In the genomic region with DNA sequence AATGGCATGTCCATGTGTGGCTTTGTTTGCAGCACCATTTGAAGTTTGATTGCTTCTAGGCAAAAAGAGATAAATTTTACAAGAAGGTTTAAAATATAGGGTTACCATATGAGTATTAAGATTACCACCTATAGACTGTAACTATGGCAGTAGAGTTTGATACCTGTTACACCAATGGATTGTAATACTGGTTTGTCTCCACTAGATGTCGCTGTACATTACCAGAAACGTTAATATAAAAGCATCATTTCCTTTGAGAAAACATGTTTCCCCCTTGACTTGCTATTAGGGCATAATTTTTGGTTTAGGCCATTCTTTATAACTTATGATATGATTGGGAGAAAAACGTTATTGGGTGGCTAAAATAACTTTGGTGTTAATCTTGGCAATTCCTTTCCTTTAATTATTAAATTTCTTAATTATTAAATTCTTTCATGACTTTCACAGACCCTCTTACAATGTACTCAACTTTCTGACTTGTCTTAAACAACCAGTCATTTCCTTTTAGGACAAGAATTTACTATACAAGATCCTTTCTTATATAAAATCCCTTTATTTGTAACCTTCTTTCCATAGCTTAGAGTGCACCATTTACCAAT, we compare ENCODE assay signal across 9 cellular contexts. TPM values are rescaled to one million over a fixed set of nuclear protein-coding genes. Genes with fewer than 3 reads are reported as not detected.
A peak's percentile ranks its signal among the peaks of the same experiment; 100 is the strongest.
DNase-seq lines count a peak whose midpoint lies in the region; ATAC-seq and TF ChIP-seq lines count a peak whose summit lies in the region.
"Had no signal": no experiment of that assay in that cellular context is flagged by ENCODE, and none has a peak within 500 bp of the region (broad histone marks: within the 10 kb centered on the region; RNA-seq: fewer than 3 reads in every experiment).

No MANE protein-coding gene starts in this region.

- H3K9me3 ChIP-seq in BLaER1 (peaks cover 8% of the 10 kb centered on the region), body of pancreas (no peaks in the 10 kb centered on the region), thyroid gland (no peaks in the 10 kb centered on the region)

- H4K20me1 ChIP-seq in BLaER1: no peaks in the 10 kb centered on the region

- no peak overlapping the region for H3K9ac ChIP-seq in BLaER1

- H3K36me3 ChIP-seq in BLaER1 (no peaks in the 10 kb centered on the region), body of pancreas (replicated peaks in 1 of 2; ENCODE audit: insufficient read depth in 1 of 2, low read depth in 2 of 2) (no peaks in the 10 kb centered on the region), thyroid gland (no peaks in the 10 kb centered on the region)

- no peak overlapping the region for H3K27ac ChIP-seq in BLaER1
- no peak overlapping the region for H3K27ac ChIP-seq in body of pancreas
- H3K27ac ChIP-seq in thyroid gland: no peak overlapping the region

- DNase-seq in H4 (ENCODE audit: low spot score): peak; percentile 49
- peak; percentile 60 for DNase-seq in NCI-H345 (lab: John Stamatoyannopoulos, UW)
- peak in 1 of 4 donors; percentile 34 for DNase-seq in body of pancreas
- DNase-seq in iris pigment epithelial cell (ENCODE audit: low read depth): peak; percentile 23
- DNase-seq in thyroid gland: no peak

- H3K27me3 ChIP-seq in BLaER1 (peaks cover 30% of the 10 kb centered on the region), body of pancreas (peaks cover 0 to 12% of the 10 kb centered on the region in 2 donors), thyroid gland (peaks cover 4% of the 10 kb centered on the region)

- WGBS in body of pancreas, 2 donors: 0 to 1% methylated on average over 3 of the region's 3 CpGs
- 0 to 1% methylated on average over 3 of the region's 3 CpGs for WGBS in thyroid gland, 2 donors

- TF ChIP-seq CTCF in body of pancreas (IDR thresholded peaks at IDR 0.05): peak; percentile 64 to 91 (median 82)
- TF ChIP-seq CTCF in thyroid gland (IDR thresholded peaks at IDR 0.05): peak; percentile 57 to 86 (median 81)

- H3K4me1 ChIP-seq in BLaER1 (peaks cover 29% of the 10 kb centered on the region), body of pancreas (peaks cover 4% of the 10 kb centered on the region), thyroid gland (no peaks in the 10 kb centered on the region)

- H3K4me3 ChIP-seq in BLaER1 (no peak overlapping the region), body of pancreas (no peak overlapping the region), thyroid gland (replicated peaks in 1 of 3) (no peak overlapping the region)
- H3K4me3 ChIP-seq: skin epidermis had no signal

- H3K4me2 ChIP-seq in BLaER1: peak overlapping the region; percentile 51

- ATAC-seq in body of pancreas (peak; percentile 47), GM18909 (IDR thresholded peaks at IDR 0.05; ENCODE audit: poor library complexity, unreplicated experiment) (no peak), HG03139 (IDR thresholded peaks at IDR 0.05; ENCODE audit: unreplicated experiment) (no peak)

- TF ChIP-seq POLR2A in body of pancreas (IDR thresholded peaks at IDR 0.05): no peak
- no peak for TF ChIP-seq POLR2A in thyroid gland (IDR thresholded peaks at IDR 0.05)

- intact Hi-C loops in body of pancreas (cut with DNase I): loop anchor here (10.0 kb wide), 1 partner anchor 126 kb away; no protein-coding TSS in a partner anchor
- intact Hi-C loops in thyroid gland (cut with DNase I): no loop called here

RNA-seq across cellular contexts. Expression of gene HLA-DPB1, which starts 42.8 kb away (rescaled TPM):
- total RNA-seq in H4 (2014; rRNA removed; shearing (Covaris generic)): 25.4 and 47.3 TPM in 2 replicates
- total RNA-seq in body of pancreas (10 to 100 TPM; 41.2 to 52.4 TPM), thyroid gland (10 to 100 TPM; 33.8 to 44.7 (median 41.0) TPM)

RNA-seq across cellular contexts. Expression of gene HLA-DPA1, which starts 45.2 kb away (rescaled TPM):
- total RNA-seq in H4 (2014; rRNA removed; shearing (Covaris generic)): 5.2 and 5.4 TPM in 2 replicates
- 10 to 100 TPM; 10.5 to 81.7 TPM for total RNA-seq in body of pancreas
- 100 to 1,000 TPM in 1 of 4 donors, 10 to 100 TPM in 3; 15.4 to 172 (median 67.6) TPM for total RNA-seq in thyroid gland

Comparison
In these comparisons a context has a peak if more than half of its experiments do, and no peak if none do; other contexts are left out.
1. DNase-seq: peak in H4 (single experiment), NCI-H345 (single experiment) and iris pigment epithelial cell (single experiment); none in thyroid gland (0 of 2).